Comparison of ENCODE assay signal across 10 cellular contexts in genomic region chr3:197022405-197023231, GRCh38. TPM values are rescaled to one million over a fixed set of nuclear protein-coding genes. Genes with fewer than 3 reads are reported as not detected.
DNase-seq lines count a peak whose midpoint lies in the region; ATAC-seq and TF ChIP-seq lines count a peak whose summit lies in the region.
"Had no signal": no experiment of that assay in that cellular context is flagged by ENCODE, and none has a peak within 500 bp of the region (broad histone marks: within the 10 kb centered on the region; RNA-seq: fewer than 3 reads in every experiment).

No MANE protein-coding gene starts in this region.

- intact Hi-C loops in left lung (cut with DNase I) = no loop called here

- H3K18ac ChIP-seq in mesenchymal stem cell (ENCODE audit: low read depth in 1 of 2, low read length in 2 of 2) = no peak overlapping the region

- 47% methylated on average over 21 of the region's 22 CpGs for WGBS in mesenchymal stem cell

- H3K79me2 ChIP-seq in Loucy (ENCODE audit: insufficient read depth, low read length) = no peaks in the 10 kb centered on the region

- no peaks in the 10 kb centered on the region for H3K36me3 ChIP-seq in Loucy (ENCODE audit: insufficient read depth, low read length)
- peaks cover 0 to 16% of the 10 kb centered on the region in 2 experiments for H3K36me3 ChIP-seq in mesenchymal stem cell (ENCODE audit: control insufficient read depth in 1 of 2, insufficient read depth in 2 of 2, low read depth in 1 of 2, low read length in 2 of 2)
- H3K36me3 ChIP-seq in left lung = no peaks in the 10 kb centered on the region
- H3K36me3 ChIP-seq: WERI-Rb-1 had no signal

- H3K9me3 ChIP-seq in Loucy (ENCODE audit: insufficient read depth, low read depth, low read length) (no peaks in the 10 kb centered on the region), mesenchymal stem cell (ENCODE audit: control insufficient read depth, low read length) (no peaks in the 10 kb centered on the region), left lung (no peaks in the 10 kb centered on the region)

- no peak overlapping the region for H2BK5ac ChIP-seq in mesenchymal stem cell (ENCODE audit: low read depth, low read length, poor library complexity, severe bottlenecking)

- no peaks in the 10 kb centered on the region for H4K20me1 ChIP-seq in Loucy (ENCODE audit: insufficient read depth, low read length, poor library complexity, severe bottlenecking)

- peak overlapping the region; percentile 88; the same call in 1 of the 2 replicates for H2AFZ ChIP-seq in Loucy (ENCODE audit: low read length)
- H2AFZ ChIP-seq in mesenchymal stem cell (ENCODE audit: low read depth, low read length) = no peak overlapping the region

- H4K8ac ChIP-seq in mesenchymal stem cell (ENCODE audit: low read length) = no peak overlapping the region

- no peak overlapping the region for H2BK120ac ChIP-seq in mesenchymal stem cell (ENCODE audit: low read depth, low read length)

- DNase-seq in mesenchymal stem cell (no peak), COLO829 (ENCODE audit: low spot score) (no peak), left lung (no peak), hippocampal formation (lab: John Stamatoyannopoulos, UW) (no peak)
- DNase-seq: occipital lobe, WERI-Rb-1 had no signal

- no peak overlapping the region for H2BK15ac ChIP-seq in mesenchymal stem cell (ENCODE audit: low read depth, poor library complexity, severe bottlenecking)

- H3K4me2 ChIP-seq in Loucy (ENCODE audit: low read depth, low read length, poor library complexity, severe bottlenecking) = peak overlapping the region; percentile 90
- peak overlapping the region; percentile 49 for H3K4me2 ChIP-seq in mesenchymal stem cell (ENCODE audit: low read length, poor library complexity, severe bottlenecking)

- peak overlapping the region; percentile 13; the same call in 1 of the 2 replicates for H3K4me3 ChIP-seq in GM08714 (ENCODE audit: low read length)
- H3K4me3 ChIP-seq in Loucy (ENCODE audit: low read length, poor library complexity, severe bottlenecking) = peak overlapping the region; percentile 66
- no peak overlapping the region for H3K4me3 ChIP-seq in mesenchymal stem cell (ENCODE audit: insufficient read depth in 1 of 2, low read depth in 1 of 2, low read length in 2 of 2)
- H3K4me3 ChIP-seq in left lung = no peak overlapping the region

- H3K9me2 ChIP-seq in Loucy (replicated peaks; ENCODE audit: low read depth, low read length) = no peaks in the 10 kb centered on the region

- no peaks in the 10 kb centered on the region for H3K27me3 ChIP-seq in Loucy (ENCODE audit: insufficient read depth, low read length, poor library complexity, severe bottlenecking)
- peaks cover 53 to 60% of the 10 kb centered on the region in 2 experiments for H3K27me3 ChIP-seq in mesenchymal stem cell (ENCODE audit: control insufficient read depth in 1 of 2, insufficient read depth in 1 of 2, low read length in 2 of 2)
- peaks cover 0 to 43% of the 10 kb centered on the region in 2 donors for H3K27me3 ChIP-seq in left lung

- H3K27ac ChIP-seq in mesenchymal stem cell (ENCODE audit: low read length, poor library complexity, severe bottlenecking) (no peak overlapping the region), left lung (no peak overlapping the region)
- H3K27ac ChIP-seq: WERI-Rb-1 had no signal

- no peaks in the 10 kb centered on the region for H3F3A ChIP-seq in Loucy (ENCODE audit: low read depth)

- no peak overlapping the region for H4K91ac ChIP-seq in mesenchymal stem cell (ENCODE audit: low read length)

- H3K9ac ChIP-seq in Loucy (ENCODE audit: low read depth, low read length, poor library complexity, severe bottlenecking) (peak overlapping the region; percentile 38), mesenchymal stem cell (ENCODE audit: low read length) (no peak overlapping the region)

- no peak overlapping the region for H2BK12ac ChIP-seq in mesenchymal stem cell (ENCODE audit: low read length in 2 of 2)

- H3K4me1 ChIP-seq in Loucy (ENCODE audit: insufficient read depth, low read length, poor library complexity, severe bottlenecking) = peaks cover 15% of the 10 kb centered on the region
- peaks cover 27% of the 10 kb centered on the region for H3K4me1 ChIP-seq in mesenchymal stem cell (ENCODE audit: control insufficient read depth, insufficient read depth, low read depth, low read length)
- peaks cover 0 to 15% of the 10 kb centered on the region in 2 donors for H3K4me1 ChIP-seq in left lung

- H3K79me1 ChIP-seq in mesenchymal stem cell (replicated peaks; ENCODE audit: low read length, poor library complexity, severe bottlenecking) = no peaks in the 10 kb centered on the region

- peak overlapping the region; percentile 19 for H2AK5ac ChIP-seq in mesenchymal stem cell (ENCODE audit: low read length, severe bottlenecking)

- H3K23ac ChIP-seq in mesenchymal stem cell (ENCODE audit: low read length in 2 of 2) = no peak overlapping the region

- H3K14ac ChIP-seq in mesenchymal stem cell (ENCODE audit: low read length in 2 of 2) = no peak overlapping the region

- no peak for TF ChIP-seq CTCF in Loucy (conservative IDR thresholded peaks at IDR 0.05; ENCODE audit: low read length)
- TF ChIP-seq CTCF in left lung (IDR thresholded peaks at IDR 0.05) = no peak

- H3K4ac ChIP-seq in mesenchymal stem cell (ENCODE audit: low read depth in 1 of 2, low read length in 2 of 2) = no peak overlapping the region

- ATAC-seq in GM19351 (IDR thresholded peaks at IDR 0.05; ENCODE audit: unreplicated experiment) = peak; percentile 33
- ATAC-seq in left lung = no peak
- no peak for ATAC-seq in HG03521 (IDR thresholded peaks at IDR 0.05; ENCODE audit: unreplicated experiment)

RNA-seq across cellular contexts. Expression of gene MELTF, which starts 7.0 kb away (rescaled TPM):
- polyA plus RNA-seq in mesenchymal stem cell (2013, experiment 1 of 2) = 2.9 TPM
- 3.2 TPM for polyA plus RNA-seq in mesenchymal stem cell (2013, experiment 2 of 2)
- total RNA-seq in left lung = 1 to 10 TPM; 5.2 to 8.4 TPM

RNA-seq across cellular contexts. Expression of gene PIGZ, which starts 54.0 kb away (rescaled TPM):
- 1.0 TPM for polyA plus RNA-seq in mesenchymal stem cell (2013, experiment 1 of 2)
- 1.2 TPM for polyA plus RNA-seq in mesenchymal stem cell (2013, experiment 2 of 2)
- 1 to 10 TPM; 2.9 to 6.3 TPM for total RNA-seq in left lung

Comparison
In these comparisons a context has a peak if more than half of its experiments do, and no peak if none do; other contexts are left out.
1. H3K4me3 ChIP-seq: peak in GM08714 (single experiment) and Loucy (single experiment); none in mesenchymal stem cell (0 of 2) and left lung (0 of 2).